ENCODE assay signal across 23 cellular contexts in the genomic region with DNA sequence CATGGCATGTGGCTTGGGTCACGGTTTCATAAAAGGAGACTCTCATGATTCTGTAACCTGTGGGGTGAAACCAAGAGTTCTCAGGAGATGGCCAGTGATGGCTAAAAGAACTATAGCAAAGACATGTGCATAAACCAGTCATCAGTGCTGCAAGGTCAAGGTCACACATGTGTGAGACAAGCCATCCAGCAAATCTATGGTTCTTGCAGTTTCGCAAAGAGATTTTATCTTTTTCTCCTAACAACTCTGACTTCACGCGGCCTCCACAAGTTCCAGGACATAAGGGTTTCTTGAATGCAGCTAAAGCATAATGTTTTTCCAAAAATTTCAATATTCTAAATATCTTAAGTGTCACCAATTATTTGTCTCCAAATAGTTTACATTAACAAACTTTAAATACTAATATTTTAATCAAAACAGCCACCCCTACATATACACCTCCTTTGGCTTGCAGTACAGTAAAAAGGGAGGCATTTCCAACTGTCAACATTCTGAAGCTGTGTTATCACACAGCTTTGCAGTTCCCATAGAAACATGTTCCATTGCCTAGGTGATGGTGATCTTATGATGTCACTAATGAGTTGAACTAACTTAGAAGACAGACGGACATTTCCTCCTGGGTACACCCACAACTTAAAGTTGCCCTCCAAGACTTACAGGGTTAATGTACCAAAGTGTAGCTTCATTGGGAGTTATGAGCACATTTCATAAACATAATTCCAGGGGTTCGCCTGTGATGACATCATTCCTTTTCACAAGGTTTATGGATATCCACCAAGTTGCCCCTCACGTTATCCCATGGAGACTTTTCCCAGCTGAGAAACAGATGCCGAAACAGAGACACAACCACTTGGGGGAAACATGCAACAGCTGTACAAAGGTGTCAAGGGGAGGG.
"Had no signal": no experiment of that assay in that cellular context is flagged by ENCODE, and none has a peak within 500 bp of the region (broad histone marks: within the 10 kb centered on the region; RNA-seq: fewer than 3 reads in every experiment).

No MANE protein-coding gene starts in this region.

- H3K4me3 ChIP-seq: dorsolateral prefrontal cortex, esophagus muscularis mucosa, lower lobe of right lung, mucosa of descending colon, sigmoid colon, stomach, thyroid gland, vagina had no signal

- H3K4me1 Mint-ChIP-seq: endodermal cell; naive B cell; neural crest cell; stimulated activated effector memory CD8-positive, alpha-beta T cell treated with anti-CD3 and anti-CD28 coated beads, Interleukin-12 subunit alpha, Interleukin-12 subunit beta, amount 100 ng/mL, for 72 hours had no signal

- H3K27me3 ChIP-seq: esophagus muscularis mucosa, neutrophil, sigmoid colon, stomach, thyroid gland, vagina had no signal

- H3K9me3 ChIP-seq: esophagus muscularis mucosa, lower lobe of right lung, mucosa of descending colon, neutrophil, sigmoid colon, stomach, thyroid gland, vagina had no signal

- H3K27ac Mint-ChIP-seq: endodermal cell; mesothelial cell of epicardium; naive B cell; natural killer cell treated with Interleukin-12 subunit alpha and Interleukin-12 subunit beta and Interleukin-15 and Interleukin-18, amount 100 ng/mL, for 72 hours; progenitor cell of endocrine pancreas; stimulated activated effector memory CD8-positive, alpha-beta T cell treated with anti-CD3 and anti-CD28 coated beads, Interleukin-12 subunit alpha, Interleukin-12 subunit beta, amount 100 ng/mL, for 72 hours had no signal

- H3K9ac ChIP-seq: parathyroid adenoma had no signal

- H3K27ac ChIP-seq: dorsolateral prefrontal cortex, epithelial cell of prostate, esophagus muscularis mucosa, lower lobe of right lung, neutrophil, parathyroid adenoma, sigmoid colon, stomach, thyroid gland, vagina had no signal

- H3K36me3 ChIP-seq: esophagus muscularis mucosa, lower lobe of right lung, neutrophil, sigmoid colon, stomach, thyroid gland, vagina had no signal

- H3K9me3 Mint-ChIP-seq: endodermal cell; mesothelial cell of epicardium; natural killer cell treated with Interleukin-12 subunit alpha and Interleukin-12 subunit beta and Interleukin-15 and Interleukin-18, amount 100 ng/mL, for 72 hours; neural crest cell; stimulated activated effector memory CD8-positive, alpha-beta T cell treated with anti-CD3 and anti-CD28 coated beads, Interleukin-12 subunit alpha, Interleukin-12 subunit beta, amount 100 ng/mL, for 72 hours had no signal

- H3K4me1 ChIP-seq: lower lobe of right lung, parathyroid adenoma, sigmoid colon, stomach, vagina had no signal

- DNase-seq: dorsolateral prefrontal cortex; effector CD4-positive, alpha-beta T cell; endodermal cell; left ventricle myocardium superior; lower lobe of right lung; mucosa of descending colon; naive B cell; sigmoid colon; stimulated activated CD4-positive, alpha-beta T cell treated with anti-CD3 and anti-CD28 coated beads, Interleukin-2, amount 100 ng/mL, for 24 hours; stimulated activated CD4-positive, alpha-beta T cell treated with anti-CD3 and anti-CD28 coated beads, Interleukin-4, amount 100 ng/mL, for 24 hours; stimulated activated naive CD4-positive, alpha-beta T cell treated with Interleukin-2 at 50 U/mL for 16 hours; stomach; thyroid gland had no signal

- H3K36me3 Mint-ChIP-seq: mesothelial cell of epicardium; naive B cell; natural killer cell treated with Interleukin-12 subunit alpha and Interleukin-12 subunit beta and Interleukin-15 and Interleukin-18, amount 100 ng/mL, for 72 hours; stimulated activated effector memory CD8-positive, alpha-beta T cell treated with anti-CD3 and anti-CD28 coated beads, Interleukin-12 subunit alpha, Interleukin-12 subunit beta, amount 100 ng/mL, for 72 hours had no signal

- H3K79me2 ChIP-seq: parathyroid adenoma had no signal

- ATAC-seq: left ventricle myocardium superior; lower lobe of right lung; mucosa of descending colon; natural killer cell treated with Interleukin-12 subunit alpha and Interleukin-12 subunit beta and Interleukin-15 and Interleukin-18, amount 100 ng/mL, for 72 hours; stimulated activated effector memory CD8-positive, alpha-beta T cell treated with anti-CD3 and anti-CD28 coated beads, Interleukin-12 subunit alpha, Interleukin-12 subunit beta, amount 100 ng/mL, for 72 hours had no signal

- H3K4me3 Mint-ChIP-seq: endodermal cell; mesothelial cell of epicardium; naive B cell; natural killer cell treated with Interleukin-12 subunit alpha and Interleukin-12 subunit beta and Interleukin-15 and Interleukin-18, amount 100 ng/mL, for 72 hours; neural crest cell; stimulated activated effector memory CD8-positive, alpha-beta T cell treated with anti-CD3 and anti-CD28 coated beads, Interleukin-12 subunit alpha, Interleukin-12 subunit beta, amount 100 ng/mL, for 72 hours had no signal
